ENCODE assay signal across 27 cellular contexts in the genomic region with DNA sequence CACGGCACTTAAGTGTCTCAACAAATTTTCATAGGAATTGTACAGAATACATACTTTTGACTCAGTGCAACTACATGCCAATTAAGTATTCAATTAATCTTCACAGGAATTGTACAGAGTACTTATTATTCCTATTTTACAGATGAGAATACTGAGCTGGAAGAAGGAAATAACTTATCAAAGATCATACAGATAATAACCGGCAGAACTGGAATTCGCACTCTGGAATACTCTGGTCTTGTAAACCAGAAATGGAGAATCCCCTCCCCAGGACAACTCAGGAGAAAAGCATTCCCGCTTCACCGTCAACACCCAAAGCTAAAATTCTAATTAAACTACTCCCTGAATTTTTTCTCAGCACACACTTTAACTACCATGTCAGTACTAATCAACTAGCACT.
"Had no signal": no experiment of that assay in that cellular context is flagged by ENCODE, and none has a peak within 500 bp of the region (broad histone marks: within the 10 kb centered on the region; RNA-seq: fewer than 3 reads in every experiment).

No MANE protein-coding gene starts in this region.

- H3K36me3 ChIP-seq: suprapubic skin, thoracic aorta, tibial artery, tibial nerve, transverse colon, upper lobe of left lung, upper lobe of right lung, uterus, vagina had no signal

- DNase-seq: stimulated activated CD4-positive, alpha-beta T cell treated with anti-CD3 and anti-CD28 coated beads, Interleukin-2, amount 100 ng/mL, for 48 hours; stimulated activated CD4-positive, alpha-beta T cell treated with anti-CD3 and anti-CD28 coated beads, Interleukin-4, amount 100 ng/mL, for 1 hour; stimulated activated CD4-positive, alpha-beta T cell treated with anti-CD3 and anti-CD28 coated beads, Interleukin-4, amount 100 ng/mL, for 24 hours; stimulated activated CD4-positive, alpha-beta T cell treated with anti-CD3 and anti-CD28 coated beads, Interleukin-4, amount 100 ng/mL, for 4 hours; stimulated activated CD8-positive, alpha-beta memory T cell treated with anti-CD3 and anti-CD28 coated beads, Interleukin-4, amount 100 ng/mL, for 48 hours; stimulated activated naive B cell treated with anti-CD40 and anti-IgM and Interleukin-4, amounts not matched to agents 10 μg/mL and 1 μg/mL and 100 μg/mL, for 72 hours; stimulated activated naive CD4-positive, alpha-beta T cell; stimulated activated naive CD4-positive, alpha-beta T cell treated with Interleukin-2 at 50 U/mL for 16 hours; stimulated activated naive CD8-positive, alpha-beta T cell treated with anti-CD3 and anti-CD28 coated beads, Interleukin-15, amount 100 ng/mL, for 72 hours; stimulated activated naive CD8-positive, alpha-beta T cell treated with anti-CD3 and anti-CD28 coated beads, Interleukin-15, Interleukin-2, amounts not matched to agents 100 U/mL and 50 U/mL, for 24 hours; stomach; substantia nigra; testis; thyroid gland; tibial artery; transverse colon; upper lobe of left lung; upper lobe of right lung; uterus had no signal

- H3K4me1 ChIP-seq: stomach, suprapubic skin, testis, tibial artery, tibial nerve, transverse colon, upper lobe of left lung, upper lobe of right lung, uterus, vagina had no signal

- H3K27ac Mint-ChIP-seq: stimulated activated effector memory CD8-positive, alpha-beta T cell treated with anti-CD3 and anti-CD28 coated beads, Interleukin-12 subunit alpha, Interleukin-12 subunit beta, amount 100 ng/mL, for 72 hours; stimulated activated memory B cell treated with anti-CD40 and anti-IgM and Interleukin-4, amounts not matched to agents 10 μg/mL and 1 μg/mL and 100 μg/mL, for 72 hours; stimulated activated naive B cell treated with anti-CD40 and anti-IgM and Interleukin-4, amounts not matched to agents 10 μg/mL and 1 μg/mL and 100 μg/mL, for 72 hours; stimulated activated naive CD8-positive, alpha-beta T cell treated with anti-CD3 and anti-CD28 coated beads, Interleukin-15, amount 100 ng/mL, for 72 hours; stimulated activated naive CD8-positive, alpha-beta T cell treated with anti-CD3 and anti-CD28 coated beads, Interleukin-15, Interleukin-2, amounts not matched to agents 100 ng/mL and 50 ng/mL, for 24 hours; type B pancreatic cell had no signal

- ATAC-seq: stimulated activated effector memory CD8-positive, alpha-beta T cell treated with anti-CD3 and anti-CD28 coated beads, Interleukin-12 subunit alpha, Interleukin-12 subunit beta, amount 100 ng/mL, for 72 hours; stimulated activated memory B cell treated with anti-CD40 and anti-IgM and Interleukin-4, amounts not matched to agents 10 μg/mL and 1 μg/mL and 100 μg/mL, for 72 hours; stimulated activated naive B cell treated with anti-CD40 and anti-IgM and Interleukin-4, amounts not matched to agents 10 μg/mL and 1 μg/mL and 100 μg/mL, for 72 hours; stimulated activated naive CD8-positive, alpha-beta T cell treated with anti-CD3 and anti-CD28 coated beads, Interleukin-15, amount 100 ng/mL, for 72 hours; stimulated activated naive CD8-positive, alpha-beta T cell treated with anti-CD3 and anti-CD28 coated beads, Interleukin-15, Interleukin-2, amounts not matched to agents 100 U/mL and 50 U/mL, for 24 hours; upper lobe of right lung had no signal

- H3K9me3 ChIP-seq: stomach, suprapubic skin, testis, thoracic aorta, thyroid gland, tibial artery, tibial nerve, transverse colon, upper lobe of left lung, upper lobe of right lung, uterus, vagina had no signal

- H3K9me3 Mint-ChIP-seq: stimulated activated effector memory CD8-positive, alpha-beta T cell treated with anti-CD3 and anti-CD28 coated beads, Interleukin-12 subunit alpha, Interleukin-12 subunit beta, amount 100 ng/mL, for 72 hours; stimulated activated memory B cell treated with anti-CD40 and anti-IgM and Interleukin-4, amounts not matched to agents 10 μg/mL and 1 μg/mL and 100 μg/mL, for 72 hours; stimulated activated naive B cell treated with anti-CD40 and anti-IgM and Interleukin-4, amounts not matched to agents 10 μg/mL and 1 μg/mL and 100 μg/mL, for 72 hours; stimulated activated naive CD8-positive, alpha-beta T cell treated with anti-CD3 and anti-CD28 coated beads, Interleukin-15, amount 100 ng/mL, for 72 hours; stimulated activated naive CD8-positive, alpha-beta T cell treated with anti-CD3 and anti-CD28 coated beads, Interleukin-15, Interleukin-2, amounts not matched to agents 100 ng/mL and 50 ng/mL, for 24 hours; type B pancreatic cell had no signal

- H3K27me3 Mint-ChIP-seq: stimulated activated memory B cell treated with anti-CD40 and anti-IgM and Interleukin-4, amounts not matched to agents 10 μg/mL and 1 μg/mL and 100 μg/mL, for 72 hours; stimulated activated naive B cell treated with anti-CD40 and anti-IgM and Interleukin-4, amounts not matched to agents 10 μg/mL and 1 μg/mL and 100 μg/mL, for 72 hours; stimulated activated naive CD8-positive, alpha-beta T cell treated with anti-CD3 and anti-CD28 coated beads, Interleukin-15, amount 100 ng/mL, for 72 hours; stimulated activated naive CD8-positive, alpha-beta T cell treated with anti-CD3 and anti-CD28 coated beads, Interleukin-15, Interleukin-2, amounts not matched to agents 100 ng/mL and 50 ng/mL, for 24 hours; type B pancreatic cell had no signal

- H3K4me3 Mint-ChIP-seq: stimulated activated effector memory CD8-positive, alpha-beta T cell treated with anti-CD3 and anti-CD28 coated beads, Interleukin-12 subunit alpha, Interleukin-12 subunit beta, amount 100 ng/mL, for 72 hours; stimulated activated memory B cell treated with anti-CD40 and anti-IgM and Interleukin-4, amounts not matched to agents 10 μg/mL and 1 μg/mL and 100 μg/mL, for 72 hours; stimulated activated naive B cell treated with anti-CD40 and anti-IgM and Interleukin-4, amounts not matched to agents 10 μg/mL and 1 μg/mL and 100 μg/mL, for 72 hours; stimulated activated naive CD8-positive, alpha-beta T cell treated with anti-CD3 and anti-CD28 coated beads, Interleukin-15, amount 100 ng/mL, for 72 hours; stimulated activated naive CD8-positive, alpha-beta T cell treated with anti-CD3 and anti-CD28 coated beads, Interleukin-15, Interleukin-2, amounts not matched to agents 100 ng/mL and 50 ng/mL, for 24 hours; type B pancreatic cell had no signal

- H3K27ac ChIP-seq: stomach, suprapubic skin, testis, thoracic aorta, thyroid gland, tibial artery, tibial nerve, transverse colon, upper lobe of left lung, upper lobe of right lung, uterus, vagina had no signal

- H3K27me3 ChIP-seq: stomach, suprapubic skin, testis, thyroid gland, tibial artery, tibial nerve, transverse colon, upper lobe of left lung, upper lobe of right lung, uterus, vagina had no signal

- H3K4me1 Mint-ChIP-seq: stimulated activated effector memory CD8-positive, alpha-beta T cell treated with anti-CD3 and anti-CD28 coated beads, Interleukin-12 subunit alpha, Interleukin-12 subunit beta, amount 100 ng/mL, for 72 hours; stimulated activated memory B cell treated with anti-CD40 and anti-IgM and Interleukin-4, amounts not matched to agents 10 μg/mL and 1 μg/mL and 100 μg/mL, for 72 hours; stimulated activated naive B cell treated with anti-CD40 and anti-IgM and Interleukin-4, amounts not matched to agents 10 μg/mL and 1 μg/mL and 100 μg/mL, for 72 hours; stimulated activated naive CD8-positive, alpha-beta T cell treated with anti-CD3 and anti-CD28 coated beads, Interleukin-15, amount 100 ng/mL, for 72 hours had no signal

- H3K36me3 Mint-ChIP-seq: stimulated activated effector memory CD8-positive, alpha-beta T cell treated with anti-CD3 and anti-CD28 coated beads, Interleukin-12 subunit alpha, Interleukin-12 subunit beta, amount 100 ng/mL, for 72 hours had no signal

- H3K4me3 ChIP-seq: stomach, suprapubic skin, testis, thoracic aorta, thyroid gland, tibial artery, tibial nerve, transverse colon, upper lobe of left lung, upper lobe of right lung, uterus, vagina had no signal
